ENCODE assay signal across 11 cellular contexts in the genomic region with DNA sequence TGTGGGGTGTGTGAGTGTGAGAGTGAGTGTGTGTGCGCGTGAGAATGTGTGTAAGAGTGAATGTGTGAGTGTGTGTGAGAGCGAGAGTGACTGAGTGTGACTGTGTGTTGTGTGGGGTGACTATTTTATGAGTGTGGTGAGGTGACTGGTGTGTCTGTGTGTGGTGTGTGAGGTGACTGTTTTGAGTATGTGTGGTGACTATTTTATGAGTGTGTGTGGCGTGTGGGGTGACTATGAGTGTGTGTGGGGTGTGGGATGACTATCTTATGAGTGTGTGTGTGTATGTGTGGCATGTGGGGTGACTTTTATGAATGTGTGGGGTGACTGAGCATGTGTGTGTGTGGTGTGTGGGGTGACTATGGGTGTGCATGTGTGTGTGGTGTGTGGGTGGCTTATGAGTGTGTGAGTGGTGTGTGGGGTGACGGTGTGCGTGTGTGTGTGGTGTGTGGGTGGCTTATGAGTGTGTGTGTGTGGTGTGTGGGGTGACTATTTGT.
DNase-seq lines count a peak whose midpoint lies in the region; ATAC-seq and TF ChIP-seq lines count a peak whose summit lies in the region.
"Had no signal": no experiment of that assay in that cellular context is flagged by ENCODE, and none has a peak within 500 bp of the region (broad histone marks: within the 10 kb centered on the region; RNA-seq: fewer than 3 reads in every experiment).

No MANE protein-coding gene starts in this region.

- no peak for TF ChIP-seq POLR2A in stomach (IDR thresholded peaks at IDR 0.05)

- H3K36me3 Mint-ChIP-seq in activated CD8-positive, alpha-beta memory T cell treated with anti-CD3 and anti-CD28 coated beads, Interleukin-2, amount 10 ng/mL, durations not matched to agents 7 days and 5 days, result peaks cover 7% of the 10 kb centered on the region
- peaks cover 3% of the 10 kb centered on the region for H3K36me3 Mint-ChIP-seq in activated CD4-positive, alpha-beta memory T cell treated with anti-CD3 and anti-CD28 coated beads, Interleukin-2, amount 10 ng/mL, durations not matched to agents 7 days and 5 days (ENCODE audit: low read depth)
- H3K36me3 Mint-ChIP-seq in type B pancreatic cell, result no peaks in the 10 kb centered on the region

- POLR2A ChIA-PET in activated CD4-positive, alpha-beta memory T cell treated with anti-CD3 and anti-CD28 coated beads, Interleukin-2, amount 10 ng/mL, durations not matched to agents 7 days and 5 days (lab: Charles Lee), result no interaction called here

- peaks cover 5 to 33% (median 16%) of the 10 kb centered on the region in 4 donors for H3K36me3 ChIP-seq in stomach

- peaks cover 15 to 44% (median 26%) of the 10 kb centered on the region in 4 donors for H3K4me1 ChIP-seq in stomach

- peak; percentile 62 for DNase-seq in activated CD8-positive, alpha-beta memory T cell treated with anti-CD3 and anti-CD28 coated beads, Interleukin-2, amount 10 ng/mL, durations not matched to agents 7 days and 5 days
- DNase-seq in activated CD8-positive, alpha-beta memory T cell treated with anti-CD3 and anti-CD28 coated beads, Interleukin-2, amount 50 U/mL, for 48 hours, result no peak
- peak; percentile 26 for DNase-seq in activated CD4-positive, alpha-beta memory T cell treated with anti-CD3 and anti-CD28 coated beads, Interleukin-2, amount 10 ng/mL, durations not matched to agents 7 days and 5 days
- DNase-seq in kidney glomerular epithelial cell (lab: John Stamatoyannopoulos, UW) (peak; percentile 62), stomach (no peak), type B pancreatic cell (ENCODE audit: extremely low spot score, unreplicated experiment) (no peak), left ventricle myocardium superior (no peak)
- DNase-seq: activated gamma-delta T cell treated with Interleukin-2 at 50 U/mL for 16 hours; effector CD4-positive, alpha-beta T cell; NCI-H524 treated with DMSO at 0.1 percent for 48 hours had no signal

- 66 to 82% (median 79%) methylated on average over 6 of the region's 6 CpGs for whole genome bisulfite sequencing in stomach, 5 donors

- H3K4me3 Mint-ChIP-seq in activated CD8-positive, alpha-beta memory T cell treated with anti-CD3 and anti-CD28 coated beads, Interleukin-2, amount 10 ng/mL, durations not matched to agents 7 days and 5 days, result no peak overlapping the region
- H3K4me3 Mint-ChIP-seq in activated CD4-positive, alpha-beta memory T cell treated with anti-CD3 and anti-CD28 coated beads, Interleukin-2, amount 10 ng/mL, durations not matched to agents 7 days and 5 days, result no peak overlapping the region
- no peak overlapping the region for H3K4me3 Mint-ChIP-seq in type B pancreatic cell

- intact Hi-C loops in stomach (cut with DNase I; ENCODE audit: low total_unique reads) (loop anchor here (10.0 kb wide), 2 partner anchors 69 to 221 kb away; no protein-coding TSS in a partner anchor), left ventricle myocardium superior (cut with micrococcal nuclease) (loop anchor here (10.0 kb wide), 1 partner anchor 99 kb away; no protein-coding TSS in a partner anchor)

- H3K27me3 Mint-ChIP-seq in activated CD8-positive, alpha-beta memory T cell treated with anti-CD3 and anti-CD28 coated beads, Interleukin-2, amount 10 ng/mL, durations not matched to agents 7 days and 5 days, result no peaks in the 10 kb centered on the region
- no peaks in the 10 kb centered on the region for H3K27me3 Mint-ChIP-seq in activated CD4-positive, alpha-beta memory T cell treated with anti-CD3 and anti-CD28 coated beads, Interleukin-2, amount 10 ng/mL, durations not matched to agents 7 days and 5 days
- no peaks in the 10 kb centered on the region for H3K27me3 Mint-ChIP-seq in type B pancreatic cell

- no peak for TF ChIP-seq CTCF in stomach (IDR thresholded peaks at IDR 0.05)
- no peak for TF ChIP-seq CTCF in type B pancreatic cell (conservative IDR thresholded peaks at IDR 0.05)

- H3K9me3 Mint-ChIP-seq in activated CD8-positive, alpha-beta memory T cell treated with anti-CD3 and anti-CD28 coated beads, Interleukin-2, amount 10 ng/mL, durations not matched to agents 7 days and 5 days (ENCODE audit: low read depth), result no peaks in the 10 kb centered on the region
- no peaks in the 10 kb centered on the region for H3K9me3 Mint-ChIP-seq in activated CD4-positive, alpha-beta memory T cell treated with anti-CD3 and anti-CD28 coated beads, Interleukin-2, amount 10 ng/mL, durations not matched to agents 7 days and 5 days
- no peaks in the 10 kb centered on the region for H3K9me3 Mint-ChIP-seq in type B pancreatic cell

- H3K4me3 ChIP-seq in stomach, result no peak overlapping the region

- CTCF ChIA-PET in activated CD8-positive, alpha-beta memory T cell treated with anti-CD3 and anti-CD28 coated beads, Interleukin-2, amount 10 ng/mL, durations not matched to agents 7 days and 5 days (lab: Charles Lee), result interaction anchor here (1.2 kb wide), 1 partner anchor 71 kb away, joined by 3 read pairs; no protein-coding TSS in a partner anchor
- CTCF ChIA-PET in activated CD4-positive, alpha-beta memory T cell treated with anti-CD3 and anti-CD28 coated beads, Interleukin-2, amount 10 ng/mL, durations not matched to agents 7 days and 5 days (lab: Charles Lee), result no interaction called here

- no peaks in the 10 kb centered on the region for H3K27me3 ChIP-seq in stomach

- no peak for TF ChIP-seq EP300 in stomach (IDR thresholded peaks at IDR 0.05)

- peaks cover 24% of the 10 kb centered on the region for H3K4me1 Mint-ChIP-seq in activated CD8-positive, alpha-beta memory T cell treated with anti-CD3 and anti-CD28 coated beads, Interleukin-2, amount 10 ng/mL, durations not matched to agents 7 days and 5 days
- H3K4me1 Mint-ChIP-seq in activated CD4-positive, alpha-beta memory T cell treated with anti-CD3 and anti-CD28 coated beads, Interleukin-2, amount 10 ng/mL, durations not matched to agents 7 days and 5 days, result peaks cover 27% of the 10 kb centered on the region
- H3K4me1 Mint-ChIP-seq in type B pancreatic cell (ENCODE audit: unreplicated experiment), result peaks cover 38% of the 10 kb centered on the region

- no peak overlapping the region for H3K27ac Mint-ChIP-seq in activated CD8-positive, alpha-beta memory T cell treated with anti-CD3 and anti-CD28 coated beads, Interleukin-2, amount 10 ng/mL, durations not matched to agents 7 days and 5 days
- no peak overlapping the region for H3K27ac Mint-ChIP-seq in activated CD4-positive, alpha-beta memory T cell treated with anti-CD3 and anti-CD28 coated beads, Interleukin-2, amount 10 ng/mL, durations not matched to agents 7 days and 5 days
- H3K27ac Mint-ChIP-seq in type B pancreatic cell, result no peak overlapping the region

- peak; percentile 46 for ATAC-seq in activated CD8-positive, alpha-beta memory T cell treated with anti-CD3 and anti-CD28 coated beads, Interleukin-2, amount 10 ng/mL, durations not matched to agents 7 days and 5 days
- ATAC-seq in left ventricle myocardium superior (no peak), HG02588 (IDR thresholded peaks at IDR 0.05; ENCODE audit: unreplicated experiment) (no peak)

- no peaks in the 10 kb centered on the region for H3K9me3 ChIP-seq in stomach

- peak overlapping the region; percentile 26 to 69 (median 63) for H3K27ac ChIP-seq in stomach

Comparison
In these comparisons a context has a peak if more than half of its experiments do, and no peak if none do; other contexts are left out.
1. DNase-seq: peak in activated CD8-positive, alpha-beta memory T cell treated with anti-CD3 and anti-CD28 coated beads, Interleukin-2, amount 10 ng/mL, durations not matched to agents 7 days and 5 days (single experiment), activated CD4-positive, alpha-beta memory T cell treated with anti-CD3 and anti-CD28 coated beads, Interleukin-2, amount 10 ng/mL, durations not matched to agents 7 days and 5 days (single experiment) and kidney glomerular epithelial cell (single experiment); none in activated CD8-positive, alpha-beta memory T cell treated with anti-CD3 and anti-CD28 coated beads, Interleukin-2, amount 50 U/mL, for 48 hours (single experiment), stomach (single experiment), type B pancreatic cell (single experiment) and left ventricle myocardium superior (single experiment).